In the genomic region with DNA sequence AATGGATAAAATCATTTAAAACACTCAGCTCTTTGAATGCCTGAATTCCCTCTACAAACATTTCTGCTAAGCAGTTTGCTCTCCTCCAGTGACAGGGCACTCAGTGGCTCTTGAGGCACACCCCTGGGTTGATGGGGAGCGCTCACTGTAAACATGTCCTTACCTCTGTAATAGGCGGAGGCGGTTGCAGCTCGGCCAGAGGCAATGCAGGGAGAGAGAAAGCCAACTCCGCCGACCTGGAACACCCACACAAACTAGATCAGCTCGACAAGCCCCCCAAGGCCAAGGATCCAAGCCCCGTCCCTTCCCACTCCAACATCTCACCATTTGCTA, we compare ENCODE assay signal across 8 cellular contexts.
DNase-seq lines count a peak whose midpoint lies in the region; ATAC-seq and TF ChIP-seq lines count a peak whose summit lies in the region.

No MANE protein-coding gene starts in this region.

- H3K27me3 ChIP-seq in duodenal mucosa (ENCODE audit: control insufficient read depth in 1 of 2, insufficient read depth in 2 of 2, low read length in 2 of 2) (no peaks in the 10 kb centered on the region), mucosa of stomach (ENCODE audit: control insufficient read depth, insufficient read depth, low read length) (no peaks in the 10 kb centered on the region)

- no peak overlapping the region for H3K27ac ChIP-seq in duodenal mucosa (ENCODE audit: low read depth, low read length)

- H3K4me1 ChIP-seq in duodenal mucosa (ENCODE audit: control insufficient read depth in 1 of 2, insufficient read depth in 2 of 2, low read length in 2 of 2) (peaks cover 6 to 18% of the 10 kb centered on the region in 2 donors), mucosa of stomach (ENCODE audit: control insufficient read depth, insufficient read depth, low read length) (peaks cover 13% of the 10 kb centered on the region)

- ATAC-seq in GM21717 (IDR thresholded peaks at IDR 0.05; ENCODE audit: unreplicated experiment) (peak; percentile 22), GM21786 (IDR thresholded peaks at IDR 0.05; ENCODE audit: unreplicated experiment) (no peak), HG02763 (IDR thresholded peaks at IDR 0.05; ENCODE audit: unreplicated experiment) (no peak)

- TF ChIP-seq CTCF in GM12865 (IDR thresholded peaks at IDR 0.05; ENCODE audit: insufficient read depth, low read depth, low read length, missing control alignments) = no peak

- H3K9ac ChIP-seq in duodenal mucosa (ENCODE audit: low read depth in 1 of 2, low read length in 2 of 2) = peak overlapping the region; percentile 77 to 99
- H3K9ac ChIP-seq in mucosa of stomach (ENCODE audit: low read length) = peak overlapping the region; percentile 96

- H3K9me3 ChIP-seq in duodenal mucosa (ENCODE audit: control insufficient read depth in 1 of 2, low read length in 2 of 2) = no peaks in the 10 kb centered on the region
- no peaks in the 10 kb centered on the region for H3K9me3 ChIP-seq in mucosa of stomach (ENCODE audit: control insufficient read depth, low read length)

- peak overlapping the region; percentile 98 for H3K4me3 ChIP-seq in GM12865 (ENCODE audit: low read depth, low read length)
- peak overlapping the region; percentile 91 to 100 for H3K4me3 ChIP-seq in duodenal mucosa (ENCODE audit: low read depth in 1 of 2, low read length in 2 of 2)
- peak overlapping the region; percentile 89 for H3K4me3 ChIP-seq in mucosa of stomach (ENCODE audit: low read length)

- H3K36me3 ChIP-seq in duodenal mucosa (ENCODE audit: control insufficient read depth in 1 of 2, insufficient read depth in 2 of 2, low read length in 2 of 2) = peaks cover 0 to 4% of the 10 kb centered on the region in 2 donors
- H3K36me3 ChIP-seq in mucosa of stomach (ENCODE audit: control insufficient read depth, insufficient read depth, low read length) = no peaks in the 10 kb centered on the region

- DNase-seq in GM12865 (ENCODE audit: low read depth) = peak; percentile 24
- peak; percentile 61 for DNase-seq in NCI-H69 (lab: John Stamatoyannopoulos, UW)
- no peak for DNase-seq in NCI-H1092 treated with DMSO at 0.1 percent for 48 hours (lab: John Stamatoyannopoulos, UW)
